20 cellular contexts compared by ENCODE assay signal in the genomic region with DNA sequence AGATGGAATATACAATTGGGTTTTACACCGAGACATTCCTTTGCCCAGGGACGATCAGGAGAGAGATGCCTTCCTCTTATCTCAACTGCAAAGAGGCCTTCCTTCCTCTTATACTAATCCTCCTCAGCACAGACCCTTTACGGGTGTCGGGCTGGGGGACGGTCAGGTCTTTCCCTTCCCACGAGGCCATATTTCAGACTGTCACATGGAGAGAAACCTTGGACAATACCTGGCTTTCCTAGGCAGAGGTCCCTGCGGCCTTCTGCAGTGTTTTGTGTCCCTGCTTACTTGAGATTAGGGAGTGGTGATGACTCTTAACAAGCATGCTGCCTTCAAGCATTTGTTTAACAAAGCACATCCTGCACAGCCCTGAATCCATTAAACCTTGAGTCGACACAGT. TPM values are rescaled to one million over a fixed set of nuclear protein-coding genes. Genes with fewer than 3 reads are reported as not detected.
"Had no signal": no experiment of that assay in that cellular context is flagged by ENCODE, and none has a peak within 500 bp of the region (broad histone marks: within the 10 kb centered on the region; RNA-seq: fewer than 3 reads in every experiment).

No MANE protein-coding gene starts in this region.

RNA-seq across cellular contexts. Expression of a gene that starts 5.3 kb away (rescaled TPM):
- total RNA-seq: activated naive CD4-positive, alpha-beta T cell treated with anti-CD3 and anti-CD28 coated beads for 36 hours; activated naive CD4-positive, alpha-beta T cell treated with anti-CD3 and anti-CD28 coated beads, Interleukin-2, amount 50 U/mL, for 72 hours; activated naive CD8-positive, alpha-beta T cell treated with anti-CD3 and anti-CD28 coated beads for 36 hours; activated naive CD8-positive, alpha-beta T cell treated with anti-CD3 and anti-CD28 coated beads, Interleukin-2, amount 10 ng/mL, durations not matched to agents 7 days and 5 days; activated T-cell treated with anti-CD3 and anti-CD28 coated beads, Interleukin-2, amount 50 U/mL, for 4 hours; activated T-cell treated with anti-CD3 and anti-CD28 coated beads, Interleukin-2, amount 50 U/mL, for 72 hours; activated T-helper 1 cell treated with anti-CD3 and anti-CD28 coated beads, Interleukin-12 subunit alpha, Interleukin-12 subunit beta, Interleukin-2, Interleukin-4 antibody, amounts not matched to agents 30 ng/mL and 10 ng/mL and 1 ng/mL, durations not matched to agents 14 hours and 24 hours and 36 hours; activated T-helper 17 cell treated with anti-CD3 and anti-CD28 coated beads, Interleukin-2, amount 50 U/mL, for 72 hours; activated T-helper 2 cell treated with anti-CD3 and anti-CD28 coated beads, Interferon-gamma antibody, Interleukin-2, Interleukin-4, amounts not matched to agents 10 μg/mL and 5 μg/mL and 100 μg/mL, durations not matched to agents 14 hours and 24 hours and 36 hours; adrenal gland; aorta; ascending aorta; astrocyte; body of pancreas; breast epithelium; bronchial epithelial cell; cardiac muscle cell; cardiac septum; cerebellum had no signal
- polyA plus RNA-seq: adipose tissue, adrenal gland, aorta, cardiac muscle cell had no signal
